In the genomic region with DNA sequence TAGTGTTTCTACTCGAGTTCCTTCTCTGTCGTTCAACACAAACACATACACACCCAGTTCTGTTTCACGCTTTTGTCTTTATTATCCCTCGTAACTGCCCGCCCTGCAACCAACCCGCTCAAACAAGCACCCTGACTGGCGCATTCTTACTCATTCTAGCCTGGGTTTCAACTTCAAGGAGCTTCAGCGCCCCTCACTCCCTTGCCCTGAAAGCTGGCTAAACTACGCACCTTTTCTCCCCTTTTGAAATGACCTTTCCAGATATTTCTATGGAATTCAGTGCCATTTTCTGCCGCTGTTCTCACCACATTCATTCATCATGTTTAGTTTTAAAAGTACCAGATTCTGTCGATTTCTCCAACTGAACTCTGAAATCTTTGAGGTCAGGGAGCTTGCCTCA, we compare ENCODE assay signal across 8 cellular contexts. TPM values are rescaled to one million over a fixed set of nuclear protein-coding genes. Genes with fewer than 3 reads are reported as not detected.
A peak's percentile ranks its signal among the peaks of the same experiment; 100 is the strongest.
DNase-seq lines count a peak whose midpoint lies in the region; ATAC-seq lines count a peak whose summit lies in the region.

No MANE protein-coding gene starts in this region.

- H3K27ac ChIP-seq in adipose tissue (ENCODE audit: low read depth, low read length), result peak overlapping the region; percentile 46

- ATAC-seq in HG02759 (IDR thresholded peaks at IDR 0.05; ENCODE audit: unreplicated experiment), result no peak
- ATAC-seq in HG02588 (IDR thresholded peaks at IDR 0.05; ENCODE audit: unreplicated experiment), result no peak

- H3K4me3 Mint-ChIP-seq in activated naive CD4-positive, alpha-beta T cell treated with anti-CD3 and anti-CD28 coated beads, Interleukin-2, amount 10 ng/mL, durations not matched to agents 7 days and 5 days, result peak overlapping the region; percentile 84

- peak overlapping the region; percentile 83 for H3K27ac Mint-ChIP-seq in activated naive CD4-positive, alpha-beta T cell treated with anti-CD3 and anti-CD28 coated beads, Interleukin-2, amount 10 ng/mL, durations not matched to agents 7 days and 5 days

- H3K9me3 Mint-ChIP-seq in activated naive CD4-positive, alpha-beta T cell treated with anti-CD3 and anti-CD28 coated beads, Interleukin-2, amount 10 ng/mL, durations not matched to agents 7 days and 5 days, result no peaks in the 10 kb centered on the region

- H3K4me1 Mint-ChIP-seq in activated naive CD4-positive, alpha-beta T cell treated with anti-CD3 and anti-CD28 coated beads, Interleukin-2, amount 10 ng/mL, durations not matched to agents 7 days and 5 days, result peaks cover 30% of the 10 kb centered on the region

- H3K4me3 ChIP-seq in iPS-11a (ENCODE audit: low read depth, low read length), result peak overlapping the region; percentile 84
- peak overlapping the region; percentile 84 for H3K4me3 ChIP-seq in skeletal muscle cell (ENCODE audit: low read depth, low read length)

- peaks cover 8% of the 10 kb centered on the region for H3K36me3 Mint-ChIP-seq in activated naive CD4-positive, alpha-beta T cell treated with anti-CD3 and anti-CD28 coated beads, Interleukin-2, amount 10 ng/mL, durations not matched to agents 7 days and 5 days

- CTCF ChIA-PET in activated naive CD4-positive, alpha-beta T cell treated with anti-CD3 and anti-CD28 coated beads, Interleukin-2, amount 10 ng/mL, durations not matched to agents 7 days and 5 days (lab: Charles Lee), result interaction anchor here (0.6 to 4.5 kb wide), 5 partner anchors 9 to 156 kb away, joined by 3 to 19 read pairs (median 7); a partner anchor contains a TSS

- WGBS in adipose tissue, 3 donors, result 18 to 26% (median 21%) methylated on average over 11 of the region's 11 CpGs

- DNase-seq in activated naive CD4-positive, alpha-beta T cell treated with anti-CD3 and anti-CD28 coated beads, Interleukin-2, amount 10 ng/mL, durations not matched to agents 7 days and 5 days, result no peak
- DNase-seq in activated naive CD4-positive, alpha-beta T cell (lab: John Stamatoyannopoulos, UW), result no peak
- no peak for DNase-seq in skeletal muscle cell (ENCODE audit: low read depth)
- no peak for DNase-seq in COLO668 (lab: John Stamatoyannopoulos, UW; ENCODE audit: unreplicated experiment)

- peaks cover 20% of the 10 kb centered on the region for H3K27me3 Mint-ChIP-seq in activated naive CD4-positive, alpha-beta T cell treated with anti-CD3 and anti-CD28 coated beads, Interleukin-2, amount 10 ng/mL, durations not matched to agents 7 days and 5 days

RNA-seq across cellular contexts. Expression of a gene that starts 0.7 kb away (rescaled TPM):
- polyA plus RNA-seq in adipose tissue, result 10 to 100 TPM; 23.6 to 54.8 (median 35.5) TPM
